In genomic region chr1:1628656-1629429, GRCh38 we compare ENCODE assay signal across 9 cellular contexts. TPM values are rescaled to one million over a fixed set of nuclear protein-coding genes. Genes with fewer than 3 reads are reported as not detected.
DNase-seq lines count a peak whose midpoint lies in the region; ATAC-seq and TF ChIP-seq lines count a peak whose summit lies in the region.
"Had no signal": no experiment of that assay in that cellular context is flagged by ENCODE, and none has a peak within 500 bp of the region (broad histone marks: within the 10 kb centered on the region; RNA-seq: fewer than 3 reads in every experiment).

No MANE protein-coding gene starts in this region.

- no peak overlapping the region for H3K27ac Mint-ChIP-seq in endodermal cell

- H3K4me1 ChIP-seq in endodermal cell (ENCODE audit: control insufficient read depth, insufficient read depth, low read length) (no peaks in the 10 kb centered on the region), ascending aorta (peaks cover 0 to 3% of the 10 kb centered on the region in 2 donors)

- H3K4me3 Mint-ChIP-seq in endodermal cell, result no peak overlapping the region

- H3K9me3 Mint-ChIP-seq in endodermal cell, result peaks cover 2% of the 10 kb centered on the region

- peak; percentile 37 for TF ChIP-seq POLR2A in GM19193 (IDR thresholded peaks at IDR 0.05; ENCODE audit: extremely low read depth, insufficient read depth, insufficient read length)

- H3K9ac ChIP-seq in endodermal cell (ENCODE audit: extremely low read depth, low read length, poor library complexity, severe bottlenecking), result no peak overlapping the region

- peaks cover 2% of the 10 kb centered on the region for H3K36me3 Mint-ChIP-seq in endodermal cell (ENCODE audit: low read depth)

- 93 to 95% methylated on average over 46 to 55 of the region's 55 CpGs for WGBS in endodermal cell (ENCODE audit: insufficient coverage in 1 of 2, insufficient read length in 1 of 2), 2 experiments

- H3K4me1 Mint-ChIP-seq in endodermal cell, result no peaks in the 10 kb centered on the region

- H3K9me3 ChIP-seq in WERI-Rb-1 (ENCODE audit: severe bottlenecking) (no peaks in the 10 kb centered on the region), endodermal cell (ENCODE audit: control insufficient read depth, low read length) (no peaks in the 10 kb centered on the region), ascending aorta (no peaks in the 10 kb centered on the region)

- no peak for TF ChIP-seq CTCF in WERI-Rb-1 (IDR thresholded peaks at IDR 0.05; ENCODE audit: low read depth, low read length)
- TF ChIP-seq CTCF in endodermal cell (conservative IDR thresholded peaks at IDR 0.05), result peak; percentile 10
- no peak for TF ChIP-seq CTCF in ascending aorta (IDR thresholded peaks at IDR 0.05)

- no peaks in the 10 kb centered on the region for H3K27me3 ChIP-seq in WERI-Rb-1 (ENCODE audit: insufficient read depth, low read depth, severe bottlenecking)
- H3K27me3 ChIP-seq in endodermal cell (ENCODE audit: control insufficient read depth, insufficient read depth, low read length, poor library complexity, severe bottlenecking), result peaks cover 14% of the 10 kb centered on the region
- H3K27me3 ChIP-seq in ascending aorta, result no peaks in the 10 kb centered on the region

- intact Hi-C loops in ascending aorta (cut with DNase I), result no loop called here

- peaks cover 12% of the 10 kb centered on the region for H3K27me3 Mint-ChIP-seq in endodermal cell (ENCODE audit: insufficient read depth)

- H3K27ac ChIP-seq in WERI-Rb-1 (no peak overlapping the region), endodermal cell (ENCODE audit: low read depth, low read length) (no peak overlapping the region), ascending aorta (no peak overlapping the region)

- no peak for ATAC-seq in GM18519 (IDR thresholded peaks at IDR 0.05; ENCODE audit: low FRiP score, unreplicated experiment)

- no peaks in the 10 kb centered on the region for H3K36me3 ChIP-seq in WERI-Rb-1
- H3K36me3 ChIP-seq in endodermal cell (ENCODE audit: control insufficient read depth, insufficient read depth, low read length), result no peaks in the 10 kb centered on the region
- H3K36me3 ChIP-seq in ascending aorta, result peaks cover 6 to 29% of the 10 kb centered on the region in 2 donors

- DNase-seq in WERI-Rb-1 (peak; percentile 10), endodermal cell (peak; percentile 86), OCI-M2 (lab: John Stamatoyannopoulos, UW; ENCODE audit: unreplicated experiment) (no peak), ascending aorta (ENCODE audit: low spot score in 2 of 2) (no peak), NK-92 (lab: John Stamatoyannopoulos, UW; ENCODE audit: unreplicated experiment) (no peak)
- peak; percentile 32 for DNase-seq in stimulated activated CD4-positive, alpha-beta T cell treated with anti-CD3 and anti-CD28 coated beads, Interleukin-12 subunit alpha, Interleukin-12 subunit beta, amount 100 ng/mL, for 4 hours
- DNase-seq: NCI-H2029 treated with DMSO at 0.1 percent for 48 hours had no signal

- H3K4me3 ChIP-seq in WERI-Rb-1 (ENCODE audit: low read depth, low read length) (no peak overlapping the region), endodermal cell (ENCODE audit: low read length) (no peak overlapping the region), ascending aorta (peak overlapping the region in 1 of 2 donors; percentile 13)

RNA-seq across cellular contexts. Expression of gene MMP23B, which starts 3.1 kb away (rescaled TPM):
- total RNA-seq in endodermal cell (10 to 100 TPM; 14.7 to 19.9 TPM), ascending aorta (71.3 TPM)
- 10.1 TPM for polyA plus RNA-seq in endodermal cell (2013, experiment 1 of 2)
- polyA plus RNA-seq in endodermal cell (2013, experiment 2 of 2), result 10.4 TPM

RNA-seq across cellular contexts. Expression of gene MIB2, which starts 13.5 kb away (rescaled TPM):
- total RNA-seq in endodermal cell (10 to 100 TPM; 77.4 to 97.9 TPM), ascending aorta (96.9 TPM)
- polyA plus RNA-seq in endodermal cell (2013, experiment 1 of 2), result 46.2 TPM
- 42.1 TPM for polyA plus RNA-seq in endodermal cell (2013, experiment 2 of 2)

RNA-seq across cellular contexts. Expression of gene FNDC10, which starts 28.9 kb away (rescaled TPM):
- total RNA-seq in endodermal cell, result 10 to 100 TPM; 10.4 to 10.8 TPM
- 6.0 TPM for polyA plus RNA-seq in endodermal cell (2013, experiment 1 of 2)
- 5.7 TPM for polyA plus RNA-seq in endodermal cell (2013, experiment 2 of 2)
- total RNA-seq in ascending aorta, result 1.8 TPM

RNA-seq across cellular contexts. Expression of gene CDK11B, which starts 30.0 kb away (rescaled TPM):
- total RNA-seq in endodermal cell, result 10 to 100 TPM; 31.8 to 33.6 TPM
- 42.7 TPM for polyA plus RNA-seq in endodermal cell (2013, experiment 1 of 2)
- 37.7 TPM for polyA plus RNA-seq in endodermal cell (2013, experiment 2 of 2)
- 24.8 TPM for total RNA-seq in ascending aorta

RNA-seq across cellular contexts. Expression of gene SSU72, which starts 54.2 kb away (rescaled TPM):
- total RNA-seq in endodermal cell (100 to 1,000 TPM; 133 to 138 TPM), ascending aorta (50.1 TPM)
- polyA plus RNA-seq in endodermal cell (2013, experiment 1 of 2), result 130 TPM
- 116 TPM for polyA plus RNA-seq in endodermal cell (2013, experiment 2 of 2)

Comparison
In these comparisons a context has a peak if more than half of its experiments do, and no peak if none do; other contexts are left out.
1. DNase-seq: peak in WERI-Rb-1 (single experiment), endodermal cell (single experiment) and stimulated activated CD4-positive, alpha-beta T cell treated with anti-CD3 and anti-CD28 coated beads, Interleukin-12 subunit alpha, Interleukin-12 subunit beta, amount 100 ng/mL, for 4 hours (single experiment); none in OCI-M2 (single experiment), ascending aorta (0 of 2) and NK-92 (single experiment).